Comparison of ENCODE assay signal across 24 cellular contexts in genomic region chr13:56110751-56111150, GRCh38.
"Had no signal": no experiment of that assay in that cellular context is flagged by ENCODE, and none has a peak within 500 bp of the region (broad histone marks: within the 10 kb centered on the region; RNA-seq: fewer than 3 reads in every experiment).

No MANE protein-coding gene starts in this region.

- H3K36me3 ChIP-seq: cardiac muscle cell had no signal

- DNase-seq: activated CD4-positive, alpha-beta memory T cell treated with anti-CD3 and anti-CD28 coated beads, Interleukin-2, amount 10 ng/mL, durations not matched to agents 7 days and 5 days; activated CD4-positive, alpha-beta T cell treated with anti-CD3 and anti-CD28 coated beads, Interleukin-2, amount 50 U/mL, for 1 hour; activated CD4-positive, CD25-positive, alpha-beta regulatory T cell; activated gamma-delta T cell; activated naive CD4-positive, alpha-beta T cell treated with anti-CD3 and anti-CD28 coated beads for 36 hours; activated T-cell treated with anti-CD3 and anti-CD28 coated beads for 4 hours; activated T-cell treated with anti-CD3 and anti-CD28 coated beads, Interleukin-2, amount 50 U/mL, for 48 hours; amygdala; KG1; NCI-H1092; NCI-H1417; NCI-H1930; NCI-H446; NCI-H524; PC-3; SHP77 treated with DMSO at 0.1 percent for 48 hours; T-helper 17 cell; T-helper 9 cell had no signal

- H3K4me3 Mint-ChIP-seq: activated CD4-positive, alpha-beta memory T cell treated with anti-CD3 and anti-CD28 coated beads, Interleukin-2, amount 10 ng/mL, durations not matched to agents 7 days and 5 days; activated naive CD4-positive, alpha-beta T cell treated with anti-CD3 and anti-CD28 coated beads for 36 hours; activated naive CD8-positive, alpha-beta T cell; activated T-helper 17 cell treated with anti-CD3 and anti-CD28 coated beads, Interleukin-2, amount 50 U/mL, for 72 hours; brain; T-helper 17 cell had no signal

- H3K36me3 Mint-ChIP-seq: activated naive CD8-positive, alpha-beta T cell; brain had no signal

- H3K27me3 Mint-ChIP-seq: activated CD4-positive, alpha-beta memory T cell treated with anti-CD3 and anti-CD28 coated beads, Interleukin-2, amount 10 ng/mL, durations not matched to agents 7 days and 5 days; activated naive CD8-positive, alpha-beta T cell; activated T-helper 17 cell treated with anti-CD3 and anti-CD28 coated beads, Interleukin-2, amount 50 U/mL, for 72 hours; T-helper 17 cell had no signal

- H3K9me3 Mint-ChIP-seq: brain had no signal

- H3K27ac Mint-ChIP-seq: activated CD4-positive, alpha-beta memory T cell treated with anti-CD3 and anti-CD28 coated beads, Interleukin-2, amount 10 ng/mL, durations not matched to agents 7 days and 5 days; activated naive CD4-positive, alpha-beta T cell treated with anti-CD3 and anti-CD28 coated beads for 36 hours; activated naive CD8-positive, alpha-beta T cell; activated T-helper 17 cell treated with anti-CD3 and anti-CD28 coated beads, Interleukin-2, amount 50 U/mL, for 72 hours; brain; T-helper 17 cell had no signal

- FAIRE-seq: astrocyte, RCC 7860 had no signal

- H3K4me1 Mint-ChIP-seq: activated CD4-positive, alpha-beta memory T cell treated with anti-CD3 and anti-CD28 coated beads, Interleukin-2, amount 10 ng/mL, durations not matched to agents 7 days and 5 days; activated T-helper 17 cell treated with anti-CD3 and anti-CD28 coated beads, Interleukin-2, amount 50 U/mL, for 72 hours; brain; T-helper 17 cell had no signal

- H3K4me3 ChIP-seq: cardiac muscle cell had no signal

- H3K27me3 ChIP-seq: cardiac muscle cell had no signal
